3 cellular contexts compared by ENCODE assay signal in the genomic region with DNA sequence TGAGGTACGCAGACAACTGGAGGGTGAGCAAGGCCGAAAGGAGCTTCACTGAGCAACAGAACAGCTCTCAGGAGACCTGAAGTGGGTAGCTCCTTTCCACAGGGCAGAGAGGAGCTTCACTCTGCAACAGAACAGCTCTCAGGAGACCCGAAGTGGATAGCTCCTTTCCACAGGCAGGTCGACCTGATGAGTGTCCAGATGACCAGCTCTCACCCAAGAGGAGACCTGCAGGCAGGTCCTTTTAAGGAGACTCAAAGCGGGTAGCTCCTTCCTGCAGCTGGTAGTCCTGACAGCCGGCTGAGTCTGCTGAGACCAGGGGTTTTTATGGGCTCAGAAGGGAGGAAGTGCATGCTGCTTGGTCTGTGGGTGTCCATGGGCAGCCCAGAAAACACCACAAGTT.
A peak's percentile ranks its signal among the peaks of the same experiment; 100 is the strongest.
TF ChIP-seq lines count a peak whose summit lies in the region.

No MANE protein-coding gene starts in this region.

TF ChIP-seq in GM12891, 5 proteins besides CTCF, POLR2A, EP300 and RAD21:
- no peak for TF ChIP-seq TAF1 (IDR thresholded peaks at IDR 0.05; ENCODE audit: low read depth, low read length)
- no peak for TF ChIP-seq POLR2AphosphoS5 (IDR thresholded peaks at IDR 0.05; ENCODE audit: low read depth, low read length)
- TF ChIP-seq POU2F2 (IDR thresholded peaks at IDR 0.05; ENCODE audit: low read depth, low read length) = no peak
- peak; percentile 43; the same call in 1 of the 2 replicates for TF ChIP-seq SPI1 (IDR thresholded peaks at IDR 0.05; ENCODE audit: low read depth, low read length)

TF ChIP-seq in HEK293, 187 proteins besides CTCF, POLR2A, EP300 and RAD21:
- TF ChIP-seq ZNF473 (tag by site-specific recombination; IDR thresholded peaks at IDR 0.05) = no peak
- TF ChIP-seq ZIC2 (tag by site-specific recombination; IDR thresholded peaks at IDR 0.05) = 0 out of 2 replicates have a peak, but pooled peaks have one; percentile 8

TF ChIP-seq in GM12878, 131 proteins besides CTCF, POLR2A, EP300 and RAD21:
- no peak for TF ChIP-seq EED (IDR thresholded peaks at IDR 0.05; ENCODE audit: low read depth)
- TF ChIP-seq, protein P1, sequence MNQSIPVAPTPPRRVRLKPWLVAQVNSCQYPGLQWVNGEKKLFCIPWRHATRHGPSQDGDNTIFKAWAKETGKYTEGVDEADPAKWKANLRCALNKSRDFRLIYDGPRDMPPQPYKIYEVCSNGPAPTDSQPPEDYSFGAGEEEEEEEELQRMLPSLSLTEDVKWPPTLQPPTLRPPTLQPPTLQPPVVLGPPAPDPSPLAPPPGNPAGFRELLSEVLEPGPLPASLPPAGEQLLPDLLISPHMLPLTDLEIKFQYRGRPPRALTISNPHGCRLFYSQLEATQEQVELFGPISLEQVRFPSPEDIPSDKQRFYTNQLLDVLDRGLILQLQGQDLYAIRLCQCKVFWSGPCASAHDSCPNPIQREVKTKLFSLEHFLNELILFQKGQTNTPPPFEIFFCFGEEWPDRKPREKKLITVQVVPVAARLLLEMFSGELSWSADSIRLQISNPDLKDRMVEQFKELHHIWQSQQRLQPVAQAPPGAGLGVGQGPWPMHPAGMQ (IDR thresholded peaks at IDR 0.05; ENCODE audit: borderline replicate concordance) = no peak
- TF ChIP-seq NFIC (IDR thresholded peaks at IDR 0.05; ENCODE audit: low read depth, low read length) = no peak
- TF ChIP-seq SPI1 (IDR thresholded peaks at IDR 0.05; ENCODE audit: borderline replicate concordance, insufficient read depth, low read depth, low read length) = 0 out of 2 replicates have a peak, but pooled peaks have one; percentile 12
